In the genomic region with DNA sequence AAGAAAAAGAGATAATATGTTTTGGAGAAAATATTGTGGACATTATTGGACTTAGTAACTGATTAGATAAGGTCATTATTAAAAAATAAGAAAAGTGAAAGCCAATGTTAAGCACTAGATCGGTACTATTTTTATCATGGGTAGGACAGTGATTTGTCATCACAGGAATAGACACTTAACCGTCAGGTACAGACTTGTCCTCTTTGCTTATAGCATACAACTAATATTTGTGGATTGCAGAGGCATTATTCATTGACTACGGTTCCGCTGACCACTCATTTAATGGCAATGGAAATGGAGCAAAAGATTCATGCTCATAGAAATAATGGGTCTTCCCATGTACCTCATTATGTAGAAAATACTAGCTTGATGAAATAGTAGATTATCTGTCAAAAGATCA, we compare ENCODE assay signal across 25 cellular contexts.
"Had no signal": no experiment of that assay in that cellular context is flagged by ENCODE, and none has a peak within 500 bp of the region (broad histone marks: within the 10 kb centered on the region; RNA-seq: fewer than 3 reads in every experiment).

No MANE protein-coding gene starts in this region.

- H3K4me1 ChIP-seq: colonic mucosa, pancreas, right lobe of liver, stomach, thyroid gland had no signal

- H3K4me3 ChIP-seq: colonic mucosa, gastrocnemius medialis, lung, mucosa of descending colon, pancreas, right lobe of liver, stomach, thyroid gland had no signal

- H3K27me3 ChIP-seq: colonic mucosa, gastrocnemius medialis, neutrophil, pancreas, right lobe of liver, stomach, thyroid gland had no signal

- H3K27ac ChIP-seq: colonic mucosa, gastrocnemius medialis, neutrophil, pancreas, right lobe of liver, stomach, thyroid gland had no signal

- H3K9me3 ChIP-seq: colonic mucosa, gastrocnemius medialis, mucosa of descending colon, neutrophil, pancreas, right lobe of liver, thyroid gland had no signal

- H3K9me3 Mint-ChIP-seq: neural crest cell had no signal

- H3K36me3 ChIP-seq: colonic mucosa, gastrocnemius medialis, neutrophil, pancreas, right lobe of liver, stomach, thyroid gland had no signal

- DNase-seq: colonic mucosa; effector memory CD4-positive, alpha-beta T cell; gastrocnemius medialis; head of caudate nucleus; kidney; mesenchymal stem cell; mucosa of descending colon; naive B cell; pancreas; right lobe of liver; stimulated activated CD4-positive, alpha-beta T cell treated with anti-CD3 and anti-CD28 coated beads, Interleukin-2, amount 100 ng/mL, for 24 hours; stimulated activated CD4-positive, alpha-beta T cell treated with anti-CD3 and anti-CD28 coated beads, Interleukin-4, amount 100 ng/mL, for 24 hours; stimulated activated naive CD4-positive, alpha-beta T cell treated with Interleukin-2 at 50 U/mL for 16 hours; stomach; thyroid gland had no signal

- H3K4me1 Mint-ChIP-seq: mesothelial cell of epicardium; naive B cell; neural crest cell; stimulated activated effector memory CD8-positive, alpha-beta T cell treated with anti-CD3 and anti-CD28 coated beads, Interleukin-12 subunit alpha, Interleukin-12 subunit beta, amount 100 ng/mL, for 72 hours had no signal

- H3K27ac Mint-ChIP-seq: dendritic cell treated with granulocyte-macrophage colony-stimulating factor and Interleukin-4, amounts not matched to agents 40 ng/mL and 50 ng/mL, for 4 days; mesothelial cell of epicardium; natural killer cell treated with Interleukin-12 subunit alpha and Interleukin-12 subunit beta and Interleukin-15 and Interleukin-18, amount 100 ng/mL, for 72 hours; progenitor cell of endocrine pancreas; stimulated activated effector memory CD8-positive, alpha-beta T cell treated with anti-CD3 and anti-CD28 coated beads, Interleukin-12 subunit alpha, Interleukin-12 subunit beta, amount 100 ng/mL, for 72 hours; type B pancreatic cell had no signal

- H3K27me3 Mint-ChIP-seq: dendritic cell treated with granulocyte-macrophage colony-stimulating factor and Interleukin-4, amounts not matched to agents 40 ng/mL and 50 ng/mL, for 4 days; naive B cell; natural killer cell treated with Interleukin-12 subunit alpha and Interleukin-12 subunit beta and Interleukin-15 and Interleukin-18, amount 100 ng/mL, for 72 hours; progenitor cell of endocrine pancreas had no signal

- ATAC-seq: gastrocnemius medialis; left lobe of liver; mucosa of descending colon; natural killer cell treated with Interleukin-12 subunit alpha and Interleukin-12 subunit beta and Interleukin-15 and Interleukin-18, amount 100 ng/mL, for 72 hours; pancreas; right lobe of liver; stimulated activated effector memory CD8-positive, alpha-beta T cell treated with anti-CD3 and anti-CD28 coated beads, Interleukin-12 subunit alpha, Interleukin-12 subunit beta, amount 100 ng/mL, for 72 hours had no signal

- H3K4me3 Mint-ChIP-seq: dendritic cell treated with granulocyte-macrophage colony-stimulating factor and Interleukin-4, amounts not matched to agents 40 ng/mL and 50 ng/mL, for 4 days; mesothelial cell of epicardium; naive B cell; natural killer cell treated with Interleukin-12 subunit alpha and Interleukin-12 subunit beta and Interleukin-15 and Interleukin-18, amount 100 ng/mL, for 72 hours; neural crest cell; stimulated activated effector memory CD8-positive, alpha-beta T cell treated with anti-CD3 and anti-CD28 coated beads, Interleukin-12 subunit alpha, Interleukin-12 subunit beta, amount 100 ng/mL, for 72 hours; type B pancreatic cell had no signal
